ENCODE assay signal across 8 cellular contexts in the genomic region with DNA sequence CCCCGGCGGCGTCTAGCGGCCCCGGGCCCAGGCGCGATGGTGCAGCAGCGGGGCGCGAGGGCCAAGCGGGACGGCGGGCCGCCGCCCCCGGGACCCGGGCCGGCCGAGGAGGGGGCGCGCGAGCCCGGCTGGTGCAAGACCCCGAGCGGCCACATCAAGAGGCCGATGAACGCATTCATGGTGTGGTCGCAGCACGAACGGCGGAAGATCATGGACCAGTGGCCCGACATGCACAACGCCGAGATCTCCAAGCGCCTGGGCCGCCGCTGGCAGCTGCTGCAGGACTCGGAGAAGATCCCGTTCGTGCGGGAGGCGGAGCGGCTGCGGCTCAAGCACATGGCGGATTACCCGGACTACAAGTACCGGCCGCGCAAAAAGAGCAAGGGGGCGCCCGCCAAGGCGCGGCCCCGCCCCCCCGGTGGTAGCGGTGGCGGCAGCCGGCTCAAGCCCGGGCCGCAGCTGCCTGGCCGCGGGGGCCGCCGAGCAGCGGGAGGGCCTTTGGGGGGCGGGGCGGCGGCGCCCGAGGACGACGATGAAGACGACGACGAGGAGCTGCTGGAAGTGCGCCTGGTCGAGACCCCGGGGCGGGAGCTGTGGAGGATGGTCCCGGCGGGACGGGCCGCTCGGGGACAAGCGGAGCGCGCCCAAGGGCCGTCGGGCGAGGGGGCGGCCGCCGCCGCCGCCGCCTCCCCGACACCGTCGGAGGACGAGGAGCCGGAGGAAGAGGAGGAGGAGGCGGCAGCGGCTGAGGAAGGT. TPM values are rescaled to one million over a fixed set of nuclear protein-coding genes. Genes with fewer than 3 reads are reported as not detected.
DNase-seq lines count a peak whose midpoint lies in the region; ATAC-seq lines count a peak whose summit lies in the region.

No MANE protein-coding gene starts in this region.

- H3K4me3 ChIP-seq in endocrine pancreas (ENCODE audit: control insufficient read depth, insufficient read depth, low read length), result no peak overlapping the region
- H3K4me3 ChIP-seq in mesenchymal stem cell (ENCODE audit: insufficient read depth in 1 of 2, low read depth in 1 of 2, low read length in 2 of 2), result peak overlapping the region; percentile 88 to 96

- H3K9me3 Mint-ChIP-seq in activated CD8-positive, alpha-beta T cell treated with anti-CD3 and anti-CD28 coated beads, Interleukin-2, amount 10 ng/mL, durations not matched to agents 7 days and 5 days (ENCODE audit: insufficient read depth), result no peaks in the 10 kb centered on the region

- peak overlapping the region; percentile 97 for H2BK120ac ChIP-seq in mesenchymal stem cell (ENCODE audit: low read depth, low read length)

- CTCF ChIA-PET in activated CD8-positive, alpha-beta T cell treated with anti-CD3 and anti-CD28 coated beads, Interleukin-2, amount 10 ng/mL, durations not matched to agents 7 days and 5 days (lab: Charles Lee), result interaction anchor here (1.0 to 2.2 kb wide), 2 partner anchors 32 to 60 kb away, joined by 4 to 6 read pairs; no protein-coding TSS in a partner anchor

- H3K27ac Mint-ChIP-seq in activated CD8-positive, alpha-beta T cell treated with anti-CD3 and anti-CD28 coated beads, Interleukin-2, amount 10 ng/mL, durations not matched to agents 7 days and 5 days, result peak overlapping the region; percentile 74

- no peaks in the 10 kb centered on the region for H3K27me3 Mint-ChIP-seq in activated CD8-positive, alpha-beta T cell treated with anti-CD3 and anti-CD28 coated beads, Interleukin-2, amount 10 ng/mL, durations not matched to agents 7 days and 5 days (ENCODE audit: low read depth)

- H3K36me3 Mint-ChIP-seq in activated CD8-positive, alpha-beta T cell treated with anti-CD3 and anti-CD28 coated beads, Interleukin-2, amount 10 ng/mL, durations not matched to agents 7 days and 5 days (ENCODE audit: low read depth), result peaks cover 2% of the 10 kb centered on the region

- in situ Hi-C loops in Caki2 (cut with HindIII; ENCODE audit: low pct_unique_long_range_greater_than_20kb, low sequenced_read_pairs), result no loop called here

- no peak overlapping the region for H2AK5ac ChIP-seq in mesenchymal stem cell (ENCODE audit: low read length, severe bottlenecking)

- peak overlapping the region; percentile 87 for H2BK5ac ChIP-seq in mesenchymal stem cell (ENCODE audit: low read depth, low read length, poor library complexity, severe bottlenecking)

- peak overlapping the region; percentile 77 for H3K4me2 ChIP-seq in mesenchymal stem cell (ENCODE audit: low read length, poor library complexity, severe bottlenecking)

- peak overlapping the region; percentile 90 for H2BK15ac ChIP-seq in mesenchymal stem cell (ENCODE audit: low read depth, poor library complexity, severe bottlenecking)

- DNase-seq in Caki2 (ENCODE audit: low read depth) (peak; percentile 71), HCEC 1CT (peak; percentile 68), NCI-H2227 treated with DMSO at 0.1 percent for 48 hours (lab: John Stamatoyannopoulos, UW) (peak; percentile 30), mesenchymal stem cell (peak; percentile 79)
- peak; percentile 57 for DNase-seq in activated CD8-positive, alpha-beta T cell treated with anti-CD3 and anti-CD28 coated beads, Interleukin-2, amount 10 ng/mL, durations not matched to agents 7 days and 5 days
- peak; percentile 28 to 76 (median 52) for DNase-seq in stimulated activated naive CD4-positive, alpha-beta T cell (lab: John Stamatoyannopoulos, UW)

- H3K14ac ChIP-seq in mesenchymal stem cell (ENCODE audit: low read length in 2 of 2), result peak overlapping the region; percentile 1 to 99

- H3K79me1 ChIP-seq in mesenchymal stem cell (replicated peaks; ENCODE audit: low read length, poor library complexity, severe bottlenecking), result peaks cover 7% of the 10 kb centered on the region

- H3K4ac ChIP-seq in mesenchymal stem cell (ENCODE audit: low read depth in 1 of 2, low read length in 2 of 2), result peak overlapping the region; percentile 92 to 100

- H3K9ac ChIP-seq in endocrine pancreas (ENCODE audit: control insufficient read depth, insufficient read depth, low read length) (peak overlapping the region; percentile 73), mesenchymal stem cell (ENCODE audit: low read length) (peak overlapping the region; percentile 88)

- ATAC-seq in activated CD8-positive, alpha-beta T cell treated with anti-CD3 and anti-CD28 coated beads, Interleukin-2, amount 10 ng/mL, durations not matched to agents 7 days and 5 days, result peak; percentile 0
- no peak for ATAC-seq in esophagus mucosa

- peak overlapping the region; percentile 82 to 95 for H2BK12ac ChIP-seq in mesenchymal stem cell (ENCODE audit: low read length in 2 of 2)

- H3K27me3 ChIP-seq in endocrine pancreas (ENCODE audit: control insufficient read depth, insufficient read depth, low read length) (no peaks in the 10 kb centered on the region), mesenchymal stem cell (ENCODE audit: control insufficient read depth in 1 of 2, insufficient read depth in 1 of 2, low read length in 2 of 2) (no peaks in the 10 kb centered on the region)

- peak overlapping the region; percentile 1 to 100 for H3K23ac ChIP-seq in mesenchymal stem cell (ENCODE audit: low read length in 2 of 2)

- POLR2A ChIA-PET in activated CD8-positive, alpha-beta T cell treated with anti-CD3 and anti-CD28 coated beads, Interleukin-2, amount 10 ng/mL, durations not matched to agents 7 days and 5 days (lab: Charles Lee), result interaction anchor here (1.0 to 3.4 kb wide), 3 partner anchors 11 to 81 kb away, joined by 3 to 49 read pairs (median 3); a partner anchor contains a TSS

- H3K4me1 Mint-ChIP-seq in activated CD8-positive, alpha-beta T cell treated with anti-CD3 and anti-CD28 coated beads, Interleukin-2, amount 10 ng/mL, durations not matched to agents 7 days and 5 days (ENCODE audit: low read depth), result peaks cover 51% of the 10 kb centered on the region

- peak overlapping the region; percentile 93 for H4K91ac ChIP-seq in mesenchymal stem cell (ENCODE audit: low read length)

- WGBS in mesenchymal stem cell, result 0% methylated on average over 75 of the region's 103 CpGs

- H3K9me3 ChIP-seq in endocrine pancreas (ENCODE audit: control insufficient read depth, low read length) (no peaks in the 10 kb centered on the region), mesenchymal stem cell (ENCODE audit: control insufficient read depth, low read length) (no peaks in the 10 kb centered on the region)

- peak overlapping the region; percentile 91 to 98 for H3K18ac ChIP-seq in mesenchymal stem cell (ENCODE audit: low read depth in 1 of 2, low read length in 2 of 2)

- no peak overlapping the region for H2AFZ ChIP-seq in mesenchymal stem cell (ENCODE audit: low read depth, low read length)

- H3K4me3 Mint-ChIP-seq in activated CD8-positive, alpha-beta T cell treated with anti-CD3 and anti-CD28 coated beads, Interleukin-2, amount 10 ng/mL, durations not matched to agents 7 days and 5 days, result peak overlapping the region; percentile 74

- peak overlapping the region; percentile 95 for H3K27ac ChIP-seq in mesenchymal stem cell (ENCODE audit: low read length, poor library complexity, severe bottlenecking)

- no peaks in the 10 kb centered on the region for H3K4me1 ChIP-seq in endocrine pancreas (ENCODE audit: control insufficient read depth, insufficient read depth, low read length)
- peaks cover 31% of the 10 kb centered on the region for H3K4me1 ChIP-seq in mesenchymal stem cell (ENCODE audit: control insufficient read depth, insufficient read depth, low read depth, low read length)

- peak overlapping the region; percentile 75 for H4K8ac ChIP-seq in mesenchymal stem cell (ENCODE audit: low read length)

- H3K36me3 ChIP-seq in endocrine pancreas (ENCODE audit: control insufficient read depth, insufficient read depth, low read length) (no peaks in the 10 kb centered on the region), mesenchymal stem cell (ENCODE audit: control insufficient read depth in 1 of 2, insufficient read depth in 2 of 2, low read depth in 1 of 2, low read length in 2 of 2) (peaks cover 3 to 18% of the 10 kb centered on the region in 2 experiments)

RNA-seq across cellular contexts. Expression of a gene that starts 0.7 kb away (rescaled TPM):
- 4.2 and 9.4 TPM in 2 replicates for total RNA-seq in Caki2 (2014; rRNA removed; shearing (Covaris generic); ENCODE audit: low replicate concordance)
- 1 to 10 TPM; 5.5 to 5.8 TPM for total RNA-seq in activated CD8-positive, alpha-beta T cell treated with anti-CD3 and anti-CD28 coated beads, Interleukin-2, amount 10 ng/mL, durations not matched to agents 7 days and 5 days
- polyA plus RNA-seq in mesenchymal stem cell (2013, experiment 1 of 2), result 30.8 TPM
- 29.9 TPM for polyA plus RNA-seq in mesenchymal stem cell (2013, experiment 2 of 2)
- 4.5 TPM for total RNA-seq in esophagus mucosa

RNA-seq across cellular contexts. Expression of a gene that starts 20.8 kb away (rescaled TPM):
- total RNA-seq in Caki2 (2014; rRNA removed; shearing (Covaris generic); ENCODE audit: low replicate concordance), result 0.74 and 5.3 TPM in 2 replicates
- 1 to 10 TPM; 1.4 to 2.4 TPM for total RNA-seq in activated CD8-positive, alpha-beta T cell treated with anti-CD3 and anti-CD28 coated beads, Interleukin-2, amount 10 ng/mL, durations not matched to agents 7 days and 5 days
- polyA plus RNA-seq in mesenchymal stem cell (2013, experiment 1 of 2), result 63.0 TPM
- 60.9 TPM for polyA plus RNA-seq in mesenchymal stem cell (2013, experiment 2 of 2)
- 7.1 TPM for total RNA-seq in esophagus mucosa

RNA-seq across cellular contexts. Expression of a gene that starts 28.7 kb away (rescaled TPM):
- total RNA-seq in Caki2 (2014; rRNA removed; shearing (Covaris generic); ENCODE audit: low replicate concordance), result 27.1 and 33.4 TPM in 2 replicates
- total RNA-seq in activated CD8-positive, alpha-beta T cell treated with anti-CD3 and anti-CD28 coated beads, Interleukin-2, amount 10 ng/mL, durations not matched to agents 7 days and 5 days, result 10 to 100 TPM; 28.4 to 29.0 TPM
- polyA plus RNA-seq in mesenchymal stem cell (2013, experiment 1 of 2), result 21.9 TPM
- 21.3 TPM for polyA plus RNA-seq in mesenchymal stem cell (2013, experiment 2 of 2)
- total RNA-seq in esophagus mucosa, result 6.2 TPM

RNA-seq across cellular contexts. Expression of a gene that starts 35.5 kb away (rescaled TPM):
- 2.8 and 3.3 TPM in 2 replicates for total RNA-seq in Caki2 (2014; rRNA removed; shearing (Covaris generic); ENCODE audit: low replicate concordance)
- 1 to 10 TPM; 6.8 to 8.5 TPM for total RNA-seq in activated CD8-positive, alpha-beta T cell treated with anti-CD3 and anti-CD28 coated beads, Interleukin-2, amount 10 ng/mL, durations not matched to agents 7 days and 5 days
- polyA plus RNA-seq in mesenchymal stem cell (2013, experiment 1 of 2), result 15.2 TPM
- 14.8 TPM for polyA plus RNA-seq in mesenchymal stem cell (2013, experiment 2 of 2)
- total RNA-seq in esophagus mucosa, result 2.0 TPM

RNA-seq across cellular contexts. Expression of a gene that starts 54.5 kb away (rescaled TPM):
- 170 and 190 TPM in 2 replicates for total RNA-seq in Caki2 (2014; rRNA removed; shearing (Covaris generic); ENCODE audit: low replicate concordance)
- total RNA-seq in activated CD8-positive, alpha-beta T cell treated with anti-CD3 and anti-CD28 coated beads, Interleukin-2, amount 10 ng/mL, durations not matched to agents 7 days and 5 days, result 10 to 100 TPM; 32.6 to 32.8 TPM
- 52.7 TPM for polyA plus RNA-seq in mesenchymal stem cell (2013, experiment 1 of 2)
- 53.4 TPM for polyA plus RNA-seq in mesenchymal stem cell (2013, experiment 2 of 2)
- total RNA-seq in esophagus mucosa, result 58.0 TPM
